In genomic region chrX:6120329-6120728, GRCh38 we compare ENCODE assay signal across 1 cellular context.
TF ChIP-seq lines count a peak whose summit lies in the region.

No MANE protein-coding gene starts in this region.

TF ChIP-seq in A549, 52 proteins besides CTCF, POLR2A, EP300 and RAD21 (continued from another document):
- no peak for TF ChIP-seq TP53 (CRISPR knock-in tag; IDR thresholded peaks at IDR 0.05)
- no peak for TF ChIP-seq HDAC2 (IDR thresholded peaks at IDR 0.05)
- no peak for TF ChIP-seq FOSL2 (IDR thresholded peaks at IDR 0.05)
- no peak for TF ChIP-seq FOSL2 (CRISPR knock-in tag; IDR thresholded peaks at IDR 0.05)
- TF ChIP-seq REST (IDR thresholded peaks at IDR 0.05), result no peak
